Comparison of ENCODE assay signal across 8 cellular contexts in the genomic region with DNA sequence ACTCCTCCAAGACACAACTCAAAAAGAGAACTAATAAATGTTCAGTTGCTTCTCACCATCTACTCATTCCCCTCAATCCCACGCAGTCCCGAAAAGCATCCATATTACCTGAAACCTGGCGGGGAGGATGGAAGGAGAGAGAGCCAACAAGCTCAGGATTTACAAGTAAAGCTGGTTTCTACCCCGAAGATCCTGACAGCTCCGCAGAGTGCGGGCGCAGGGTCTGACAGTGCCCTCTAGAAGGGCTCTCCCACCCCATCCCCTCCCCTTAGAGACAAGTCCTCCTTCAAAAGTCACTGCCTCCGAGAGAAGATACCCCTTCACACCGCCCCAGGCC. TPM values are rescaled to one million over a fixed set of nuclear protein-coding genes. Genes with fewer than 3 reads are reported as not detected.
DNase-seq lines count a peak whose midpoint lies in the region; ATAC-seq and TF ChIP-seq lines count a peak whose summit lies in the region.

No MANE protein-coding gene starts in this region.

- CTCF ChIA-PET in activated CD4-positive, alpha-beta T cell treated with anti-CD3 and anti-CD28 coated beads, Interleukin-2, amount 10 ng/mL, durations not matched to agents 7 days and 5 days (lab: Charles Lee), result interaction anchor here (0.6 to 3.2 kb wide), 7 partner anchors 10 to 101 kb away, joined by 3 to 17 read pairs (median 5); no protein-coding TSS in a partner anchor

- no peak for ATAC-seq in GM18511 (IDR thresholded peaks at IDR 0.05; ENCODE audit: unreplicated experiment)

- peaks cover 32% of the 10 kb centered on the region for H3K4me1 ChIP-seq in skeletal muscle satellite cell (ENCODE audit: control insufficient read depth, insufficient read depth, low read length)

- H3K27me3 ChIP-seq in skeletal muscle satellite cell (ENCODE audit: control insufficient read depth, insufficient read depth, low read length), result no peaks in the 10 kb centered on the region

- no peaks in the 10 kb centered on the region for H3K9me3 Mint-ChIP-seq in activated CD4-positive, alpha-beta T cell treated with anti-CD3 and anti-CD28 coated beads, Interleukin-2, amount 10 ng/mL, durations not matched to agents 7 days and 5 days
- peaks cover 5% of the 10 kb centered on the region for H3K9me3 Mint-ChIP-seq in glutamatergic neuron (ENCODE audit: unreplicated experiment)

- peak overlapping the region; percentile 98 for H3K27ac Mint-ChIP-seq in activated CD4-positive, alpha-beta T cell treated with anti-CD3 and anti-CD28 coated beads, Interleukin-2, amount 10 ng/mL, durations not matched to agents 7 days and 5 days
- peak overlapping the region; percentile 98 for H3K27ac Mint-ChIP-seq in glutamatergic neuron (ENCODE audit: unreplicated experiment)

- peak overlapping the region; percentile 82 for H3K4me2 ChIP-seq in skeletal muscle satellite cell (ENCODE audit: low read length)

- POLR2A ChIA-PET in activated CD4-positive, alpha-beta T cell treated with anti-CD3 and anti-CD28 coated beads, Interleukin-2, amount 10 ng/mL, durations not matched to agents 7 days and 5 days (lab: Charles Lee), result interaction anchor here (0.6 to 1.3 kb wide), 4 partner anchors 10 to 98 kb away, joined by 3 to 8 read pairs (median 4); partner anchors contain the start of gene ACTR2

- no peaks in the 10 kb centered on the region for H3K36me3 ChIP-seq in skeletal muscle satellite cell (ENCODE audit: insufficient read depth, low read length)

- H3K4me3 Mint-ChIP-seq in activated CD4-positive, alpha-beta T cell treated with anti-CD3 and anti-CD28 coated beads, Interleukin-2, amount 10 ng/mL, durations not matched to agents 7 days and 5 days, result peak overlapping the region; percentile 96
- peak overlapping the region; percentile 88 for H3K4me3 Mint-ChIP-seq in glutamatergic neuron (ENCODE audit: unreplicated experiment)

- DNase-seq in activated CD4-positive, alpha-beta T cell treated with anti-CD3 and anti-CD28 coated beads for 48 hours, result peak; percentile 48
- no peak for DNase-seq in activated CD4-positive, alpha-beta T cell treated with anti-CD3 and anti-CD28 coated beads, Interleukin-2, amount 50 U/mL, for 1 hour
- no peak for DNase-seq in activated CD4-positive, alpha-beta T cell treated with anti-CD3 and anti-CD28 coated beads, Interleukin-2, amount 10 ng/mL, durations not matched to agents 7 days and 5 days
- DNase-seq in glutamatergic neuron (no peak), cortex of kidney (lab: John Stamatoyannopoulos, UW) (no peak), GM19240 (ENCODE audit: insufficient read length, low spot score) (no peak)

- H3K9ac ChIP-seq in skeletal muscle satellite cell (ENCODE audit: low read depth, low read length), result peak overlapping the region; percentile 99

- peak overlapping the region; percentile 96 for H3K4me3 ChIP-seq in skeletal muscle satellite cell (ENCODE audit: low read length)

- peaks cover 40% of the 10 kb centered on the region for H3K4me1 Mint-ChIP-seq in activated CD4-positive, alpha-beta T cell treated with anti-CD3 and anti-CD28 coated beads, Interleukin-2, amount 10 ng/mL, durations not matched to agents 7 days and 5 days
- H3K4me1 Mint-ChIP-seq in glutamatergic neuron (ENCODE audit: low read depth, unreplicated experiment), result peaks cover 12% of the 10 kb centered on the region

- no peak for TF ChIP-seq CTCF in glutamatergic neuron (IDR thresholded peaks at IDR 0.05; ENCODE audit: partially characterized antibody, unreplicated experiment)

- H3K9me3 ChIP-seq in skeletal muscle satellite cell (replicated peaks; ENCODE audit: low read length), result no peaks in the 10 kb centered on the region

- peaks cover 6% of the 10 kb centered on the region for H3K36me3 Mint-ChIP-seq in activated CD4-positive, alpha-beta T cell treated with anti-CD3 and anti-CD28 coated beads, Interleukin-2, amount 10 ng/mL, durations not matched to agents 7 days and 5 days (ENCODE audit: low read depth)
- H3K36me3 Mint-ChIP-seq in glutamatergic neuron (ENCODE audit: unreplicated experiment), result no peaks in the 10 kb centered on the region

- H3K27me3 Mint-ChIP-seq in activated CD4-positive, alpha-beta T cell treated with anti-CD3 and anti-CD28 coated beads, Interleukin-2, amount 10 ng/mL, durations not matched to agents 7 days and 5 days, result peaks cover 2% of the 10 kb centered on the region
- H3K27me3 Mint-ChIP-seq in glutamatergic neuron (ENCODE audit: unreplicated experiment), result no peaks in the 10 kb centered on the region

RNA-seq across cellular contexts. Expression of gene RAB1A, which starts 0.7 kb away (rescaled TPM):
- 10 to 100 TPM; 56.0 to 63.5 TPM for total RNA-seq in activated CD4-positive, alpha-beta T cell treated with anti-CD3 and anti-CD28 coated beads, Interleukin-2, amount 10 ng/mL, durations not matched to agents 7 days and 5 days
- 161 TPM for total RNA-seq in glutamatergic neuron (ENCODE audit: unreplicated experiment)
- 76.4 and 87.2 TPM in 2 replicates for total RNA-seq in skeletal muscle satellite cell (2012; rRNA removed)
